29 cellular contexts compared by ENCODE assay signal in genomic region chr5:126027652-126028051, GRCh38.
"Had no signal": no experiment of that assay in that cellular context is flagged by ENCODE, and none has a peak within 500 bp of the region (broad histone marks: within the 10 kb centered on the region; RNA-seq: fewer than 3 reads in every experiment).

No MANE protein-coding gene starts in this region.

- H3K9me3 ChIP-seq: colonic mucosa, gastrocnemius medialis had no signal

- DNase-seq: cerebellar nuclear complex; colonic mucosa; cortex of kidney; effector CD8-positive, alpha-beta T cell; effector memory CD8-positive, alpha-beta T cell; endodermal cell; erythroblast; esophagus squamous epithelium; foreskin fibroblast; foreskin melanocyte; gastrocnemius medialis; glutamatergic neuron; head of caudate nucleus; heart right ventricle; hippocampal formation; left colon; left ventricle myocardium superior; mammary epithelial cell; mucosa of descending colon had no signal

- H3K27me3 Mint-ChIP-seq: dendritic cell treated with granulocyte-macrophage colony-stimulating factor and Interleukin-4, amounts not matched to agents 40 ng/mL and 50 ng/mL, for 4 days; effector memory CD8-positive, alpha-beta T cell had no signal

- H3K27me3 ChIP-seq: colonic mucosa, esophagus squamous epithelium, gastrocnemius medialis, heart right ventricle had no signal

- H3K27ac ChIP-seq: colonic mucosa, epithelial cell of prostate, esophagus squamous epithelium, gastrocnemius medialis, heart right ventricle had no signal

- H3K4me3 Mint-ChIP-seq: dendritic cell treated with granulocyte-macrophage colony-stimulating factor and Interleukin-4, amounts not matched to agents 40 ng/mL and 50 ng/mL, for 4 days; effector memory CD8-positive, alpha-beta T cell; endodermal cell; memory B cell; mesothelial cell of epicardium had no signal

- FAIRE-seq: endometrium, islet of Langerhans, keratinocyte had no signal

- H3K4me1 ChIP-seq: colonic mucosa, gastrocnemius medialis had no signal

- H3K4me3 ChIP-seq: colonic mucosa, esophagus squamous epithelium, gastrocnemius medialis, heart right ventricle, lung, mucosa of descending colon had no signal

- H3K36me3 ChIP-seq: colonic mucosa, esophagus squamous epithelium, gastrocnemius medialis, heart right ventricle had no signal

- H3K4me1 Mint-ChIP-seq: memory B cell had no signal

- H3K27ac Mint-ChIP-seq: dendritic cell treated with granulocyte-macrophage colony-stimulating factor and Interleukin-4, amounts not matched to agents 40 ng/mL and 50 ng/mL, for 4 days; effector memory CD8-positive, alpha-beta T cell; endodermal cell; memory B cell; mesothelial cell of epicardium had no signal

- ATAC-seq: effector memory CD8-positive, alpha-beta T cell; esophagus mucosa; gastrocnemius medialis; left colon; left lobe of liver; left ventricle myocardium superior; mucosa of descending colon had no signal
